In genomic region chr9:72364679-72365524, GRCh38 we compare ENCODE assay signal across 1 cellular context.
TF ChIP-seq lines count a peak whose summit lies in the region.

ZFAND5 (minus strand) TSS chr9:72365208; CDS start chr9:72360778, 4,430 bp downstream.

TF ChIP-seq in HepG2, 621 proteins besides CTCF, POLR2A, EP300 and RAD21 (continued from another document and continues in another):
- no peak for TF ChIP-seq ZBTB14 (CRISPR knock-in tag; IDR thresholded peaks at IDR 0.05)
- TF ChIP-seq NFIB (CRISPR knock-in tag; IDR thresholded peaks at IDR 0.05; ENCODE audit: borderline replicate concordance): no peak
- TF ChIP-seq ZNF256 (CRISPR knock-in tag; conservative IDR thresholded peaks at IDR 0.05): no peak
- TF ChIP-seq XBP1 (CRISPR knock-in tag; IDR thresholded peaks at IDR 0.05): no peak
- TF ChIP-seq ZNF30 (CRISPR knock-in tag; IDR thresholded peaks at IDR 0.05): no peak; the same call in 1 of the 2 replicates
- no peak; the same call in 1 of the 2 replicates for TF ChIP-seq ZNF816 (CRISPR knock-in tag; IDR thresholded peaks at IDR 0.05; ENCODE audit: borderline replicate concordance)
- TF ChIP-seq ZNF101 (CRISPR knock-in tag; IDR thresholded peaks at IDR 0.05; ENCODE audit: borderline replicate concordance, low read depth): no peak
- TF ChIP-seq, protein P1, sequence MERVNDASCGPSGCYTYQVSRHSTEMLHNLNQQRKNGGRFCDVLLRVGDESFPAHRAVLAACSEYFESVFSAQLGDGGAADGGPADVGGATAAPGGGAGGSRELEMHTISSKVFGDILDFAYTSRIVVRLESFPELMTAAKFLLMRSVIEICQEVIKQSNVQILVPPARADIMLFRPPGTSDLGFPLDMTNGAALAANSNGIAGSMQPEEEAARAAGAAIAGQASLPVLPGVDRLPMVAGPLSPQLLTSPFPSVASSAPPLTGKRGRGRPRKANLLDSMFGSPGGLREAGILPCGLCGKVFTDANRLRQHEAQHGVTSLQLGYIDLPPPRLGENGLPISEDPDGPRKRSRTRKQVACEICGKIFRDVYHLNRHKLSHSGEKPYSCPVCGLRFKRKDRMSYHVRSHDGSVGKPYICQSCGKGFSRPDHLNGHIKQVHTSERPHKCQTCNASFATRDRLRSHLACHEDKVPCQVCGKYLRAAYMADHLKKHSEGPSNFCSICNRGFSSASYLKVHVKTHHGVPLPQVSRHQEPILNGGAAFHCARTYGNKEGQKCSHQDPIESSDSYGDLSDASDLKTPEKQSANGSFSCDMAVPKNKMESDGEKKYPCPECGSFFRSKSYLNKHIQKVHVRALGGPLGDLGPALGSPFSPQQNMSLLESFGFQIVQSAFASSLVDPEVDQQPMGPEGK (CRISPR knock-in tag; IDR thresholded peaks at IDR 0.05): peak; percentile 33; the same call in 1 of the 2 replicates
- TF ChIP-seq, protein P2, sequence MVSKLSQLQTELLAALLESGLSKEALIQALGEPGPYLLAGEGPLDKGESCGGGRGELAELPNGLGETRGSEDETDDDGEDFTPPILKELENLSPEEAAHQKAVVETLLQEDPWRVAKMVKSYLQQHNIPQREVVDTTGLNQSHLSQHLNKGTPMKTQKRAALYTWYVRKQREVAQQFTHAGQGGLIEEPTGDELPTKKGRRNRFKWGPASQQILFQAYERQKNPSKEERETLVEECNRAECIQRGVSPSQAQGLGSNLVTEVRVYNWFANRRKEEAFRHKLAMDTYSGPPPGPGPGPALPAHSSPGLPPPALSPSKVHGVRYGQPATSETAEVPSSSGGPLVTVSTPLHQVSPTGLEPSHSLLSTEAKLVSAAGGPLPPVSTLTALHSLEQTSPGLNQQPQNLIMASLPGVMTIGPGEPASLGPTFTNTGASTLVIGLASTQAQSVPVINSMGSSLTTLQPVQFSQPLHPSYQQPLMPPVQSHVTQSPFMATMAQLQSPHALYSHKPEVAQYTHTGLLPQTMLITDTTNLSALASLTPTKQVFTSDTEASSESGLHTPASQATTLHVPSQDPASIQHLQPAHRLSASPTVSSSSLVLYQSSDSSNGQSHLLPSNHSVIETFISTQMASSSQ (IDR thresholded peaks at IDR 0.05; ENCODE audit: low read depth): no peak
- TF ChIP-seq, protein P2 (CRISPR knock-in tag; IDR thresholded peaks at IDR 0.05; ENCODE audit: borderline replicate concordance): no peak
- no peak for TF ChIP-seq PHF5A (CRISPR knock-in tag; IDR thresholded peaks at IDR 0.05; ENCODE audit: low read depth, unreplicated experiment)
- TF ChIP-seq RBAK (CRISPR knock-in tag; IDR thresholded peaks at IDR 0.05): no peak
- peak; percentile 12; the same call in 1 of the 2 replicates for TF ChIP-seq GATAD1 (CRISPR knock-in tag; IDR thresholded peaks at IDR 0.05)
- TF ChIP-seq SMC3 (IDR thresholded peaks at IDR 0.05; ENCODE audit: low read length): no peak
- TF ChIP-seq, protein P3, sequence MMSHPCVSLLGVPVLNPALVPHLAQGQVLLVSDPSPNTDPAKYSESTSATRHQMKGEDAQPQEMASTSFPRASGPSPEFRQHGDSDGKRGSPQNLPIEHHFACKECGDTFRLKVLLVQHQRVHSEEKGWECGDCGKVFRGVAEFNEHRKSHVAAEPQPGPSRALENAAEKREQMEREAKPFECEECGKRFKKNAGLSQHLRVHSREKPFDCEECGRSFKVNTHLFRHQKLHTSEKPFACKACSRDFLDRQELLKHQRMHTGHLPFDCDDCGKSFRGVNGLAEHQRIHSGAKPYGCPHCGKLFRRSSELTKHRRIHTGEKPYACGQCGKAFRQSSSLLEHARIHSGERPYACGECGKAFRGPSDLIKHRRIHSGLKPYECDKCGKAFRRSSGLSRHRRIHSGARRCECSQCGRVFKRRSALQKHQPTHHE (CRISPR knock-in tag; IDR thresholded peaks at IDR 0.05; ENCODE audit: borderline replicate concordance): no peak
- 0 out of 2 replicates have a peak, but pooled peaks have one; percentile 19 for TF ChIP-seq ZNF552 (CRISPR knock-in tag; IDR thresholded peaks at IDR 0.05; ENCODE audit: borderline replicate concordance)
- TF ChIP-seq ZNF772 (CRISPR knock-in tag; IDR thresholded peaks at IDR 0.05): peak; percentile 87
- TF ChIP-seq ZFP37 (CRISPR knock-in tag; IDR thresholded peaks at IDR 0.05; ENCODE audit: borderline replicate concordance): peak; percentile 52; the same call in 1 of the 2 replicates
- peak; percentile 35; the same call in 1 of the 2 replicates for TF ChIP-seq TGIF2 (CRISPR knock-in tag; IDR thresholded peaks at IDR 0.05)
- no peak for TF ChIP-seq SNAI1 (CRISPR knock-in tag; IDR thresholded peaks at IDR 0.05; ENCODE audit: borderline replicate concordance)
- no peak for TF ChIP-seq TCF7 (IDR thresholded peaks at IDR 0.05; ENCODE audit: low read depth)
- TF ChIP-seq CBX5 (CRISPR knock-in tag; IDR thresholded peaks at IDR 0.05; ENCODE audit: borderline replicate concordance): no peak
- TF ChIP-seq, protein P4, sequence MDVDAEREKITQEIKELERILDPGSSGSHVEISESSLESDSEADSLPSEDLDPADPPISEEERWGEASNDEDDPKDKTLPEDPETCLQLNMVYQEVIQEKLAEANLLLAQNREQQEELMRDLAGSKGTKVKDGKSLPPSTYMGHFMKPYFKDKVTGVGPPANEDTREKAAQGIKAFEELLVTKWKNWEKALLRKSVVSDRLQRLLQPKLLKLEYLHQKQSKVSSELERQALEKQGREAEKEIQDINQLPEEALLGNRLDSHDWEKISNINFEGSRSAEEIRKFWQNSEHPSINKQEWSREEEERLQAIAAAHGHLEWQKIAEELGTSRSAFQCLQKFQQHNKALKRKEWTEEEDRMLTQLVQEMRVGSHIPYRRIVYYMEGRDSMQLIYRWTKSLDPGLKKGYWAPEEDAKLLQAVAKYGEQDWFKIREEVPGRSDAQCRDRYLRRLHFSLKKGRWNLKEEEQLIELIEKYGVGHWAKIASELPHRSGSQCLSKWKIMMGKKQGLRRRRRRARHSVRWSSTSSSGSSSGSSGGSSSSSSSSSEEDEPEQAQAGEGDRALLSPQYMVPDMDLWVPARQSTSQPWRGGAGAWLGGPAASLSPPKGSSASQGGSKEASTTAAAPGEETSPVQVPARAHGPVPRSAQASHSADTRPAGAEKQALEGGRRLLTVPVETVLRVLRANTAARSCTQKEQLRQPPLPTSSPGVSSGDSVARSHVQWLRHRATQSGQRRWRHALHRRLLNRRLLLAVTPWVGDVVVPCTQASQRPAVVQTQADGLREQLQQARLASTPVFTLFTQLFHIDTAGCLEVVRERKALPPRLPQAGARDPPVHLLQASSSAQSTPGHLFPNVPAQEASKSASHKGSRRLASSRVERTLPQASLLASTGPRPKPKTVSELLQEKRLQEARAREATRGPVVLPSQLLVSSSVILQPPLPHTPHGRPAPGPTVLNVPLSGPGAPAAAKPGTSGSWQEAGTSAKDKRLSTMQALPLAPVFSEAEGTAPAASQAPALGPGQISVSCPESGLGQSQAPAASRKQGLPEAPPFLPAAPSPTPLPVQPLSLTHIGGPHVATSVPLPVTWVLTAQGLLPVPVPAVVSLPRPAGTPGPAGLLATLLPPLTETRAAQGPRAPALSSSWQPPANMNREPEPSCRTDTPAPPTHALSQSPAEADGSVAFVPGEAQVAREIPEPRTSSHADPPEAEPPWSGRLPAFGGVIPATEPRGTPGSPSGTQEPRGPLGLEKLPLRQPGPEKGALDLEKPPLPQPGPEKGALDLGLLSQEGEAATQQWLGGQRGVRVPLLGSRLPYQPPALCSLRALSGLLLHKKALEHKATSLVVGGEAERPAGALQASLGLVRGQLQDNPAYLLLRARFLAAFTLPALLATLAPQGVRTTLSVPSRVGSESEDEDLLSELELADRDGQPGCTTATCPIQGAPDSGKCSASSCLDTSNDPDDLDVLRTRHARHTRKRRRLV (CRISPR knock-in tag; IDR thresholded peaks at IDR 0.05): no peak
- no peak for TF ChIP-seq PPARG (CRISPR knock-in tag; conservative IDR thresholded peaks at IDR 0.05)
- no peak for TF ChIP-seq RELA (CRISPR knock-in tag; IDR thresholded peaks at IDR 0.05)
- TF ChIP-seq ZGPAT (CRISPR knock-in tag; IDR thresholded peaks at IDR 0.05): peak; percentile 82
- no peak; the same call in 1 of the 2 replicates for TF ChIP-seq ZBTB43 (CRISPR knock-in tag; conservative IDR thresholded peaks at IDR 0.05)
- TF ChIP-seq HNRNPLL (IDR thresholded peaks at IDR 0.05; ENCODE audit: low read depth, low read length, poor library complexity, severe bottlenecking): peak; percentile 86
- TF ChIP-seq ZNF644 (CRISPR knock-in tag; IDR thresholded peaks at IDR 0.05; ENCODE audit: low read depth): no peak
- no peak for TF ChIP-seq ZNF530 (CRISPR knock-in tag; IDR thresholded peaks at IDR 0.05; ENCODE audit: low read depth)
- TF ChIP-seq, protein P5, sequence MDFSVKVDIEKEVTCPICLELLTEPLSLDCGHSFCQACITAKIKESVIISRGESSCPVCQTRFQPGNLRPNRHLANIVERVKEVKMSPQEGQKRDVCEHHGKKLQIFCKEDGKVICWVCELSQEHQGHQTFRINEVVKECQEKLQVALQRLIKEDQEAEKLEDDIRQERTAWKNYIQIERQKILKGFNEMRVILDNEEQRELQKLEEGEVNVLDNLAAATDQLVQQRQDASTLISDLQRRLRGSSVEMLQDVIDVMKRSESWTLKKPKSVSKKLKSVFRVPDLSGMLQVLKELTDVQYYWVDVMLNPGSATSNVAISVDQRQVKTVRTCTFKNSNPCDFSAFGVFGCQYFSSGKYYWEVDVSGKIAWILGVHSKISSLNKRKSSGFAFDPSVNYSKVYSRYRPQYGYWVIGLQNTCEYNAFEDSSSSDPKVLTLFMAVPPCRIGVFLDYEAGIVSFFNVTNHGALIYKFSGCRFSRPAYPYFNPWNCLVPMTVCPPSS (IDR thresholded peaks at IDR 0.05): no peak
- TF ChIP-seq ARID2 (CRISPR knock-in tag; IDR thresholded peaks at IDR 0.05; ENCODE audit: borderline replicate concordance): peak; percentile 86; the same call in 1 of the 2 replicates
- no peak for TF ChIP-seq ZNF557 (CRISPR knock-in tag; IDR thresholded peaks at IDR 0.05)
- TF ChIP-seq, protein P6, sequence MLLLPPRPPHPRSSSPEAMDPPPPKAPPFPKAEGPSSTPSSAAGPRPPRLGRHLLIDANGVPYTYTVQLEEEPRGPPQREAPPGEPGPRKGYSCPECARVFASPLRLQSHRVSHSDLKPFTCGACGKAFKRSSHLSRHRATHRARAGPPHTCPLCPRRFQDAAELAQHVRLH (CRISPR knock-in tag; IDR thresholded peaks at IDR 0.05; ENCODE audit: borderline replicate concordance, low read depth): no peak; the same call in 1 of the 2 replicates
- no peak for TF ChIP-seq MTA3 (CRISPR knock-in tag; IDR thresholded peaks at IDR 0.05)
- TF ChIP-seq GATA4 (IDR thresholded peaks at IDR 0.05; ENCODE audit: borderline replicate concordance, low read depth): peak; percentile 60; the same call in 1 of the 2 replicates
- peak; percentile 84; the same call in 1 of the 2 replicates for TF ChIP-seq ZNF841 (CRISPR knock-in tag; IDR thresholded peaks at IDR 0.05; ENCODE audit: borderline replicate concordance)
- TF ChIP-seq ZNF782 (CRISPR knock-in tag; IDR thresholded peaks at IDR 0.05; ENCODE audit: borderline replicate concordance): no peak
- TF ChIP-seq ZSCAN29 (CRISPR knock-in tag; conservative IDR thresholded peaks at IDR 0.05): no peak
- peak; percentile 18; the same call in 1 of the 2 replicates for TF ChIP-seq ZNF556 (CRISPR knock-in tag; IDR thresholded peaks at IDR 0.05; ENCODE audit: borderline replicate concordance)
- TF ChIP-seq ZNF441 (CRISPR knock-in tag; IDR thresholded peaks at IDR 0.05; ENCODE audit: borderline replicate concordance): no peak
- TF ChIP-seq MTERF4 (CRISPR knock-in tag; IDR thresholded peaks at IDR 0.05): peak; percentile 76; the same call in 1 of the 2 replicates
- TF ChIP-seq ZKSCAN1 (IDR thresholded peaks at IDR 0.05; ENCODE audit: low read length): no peak
- no peak for TF ChIP-seq HCFC1 (IDR thresholded peaks at IDR 0.05; ENCODE audit: low read depth, low read length)
